Comparison of ENCODE assay signal across 11 cellular contexts in the genomic region with DNA sequence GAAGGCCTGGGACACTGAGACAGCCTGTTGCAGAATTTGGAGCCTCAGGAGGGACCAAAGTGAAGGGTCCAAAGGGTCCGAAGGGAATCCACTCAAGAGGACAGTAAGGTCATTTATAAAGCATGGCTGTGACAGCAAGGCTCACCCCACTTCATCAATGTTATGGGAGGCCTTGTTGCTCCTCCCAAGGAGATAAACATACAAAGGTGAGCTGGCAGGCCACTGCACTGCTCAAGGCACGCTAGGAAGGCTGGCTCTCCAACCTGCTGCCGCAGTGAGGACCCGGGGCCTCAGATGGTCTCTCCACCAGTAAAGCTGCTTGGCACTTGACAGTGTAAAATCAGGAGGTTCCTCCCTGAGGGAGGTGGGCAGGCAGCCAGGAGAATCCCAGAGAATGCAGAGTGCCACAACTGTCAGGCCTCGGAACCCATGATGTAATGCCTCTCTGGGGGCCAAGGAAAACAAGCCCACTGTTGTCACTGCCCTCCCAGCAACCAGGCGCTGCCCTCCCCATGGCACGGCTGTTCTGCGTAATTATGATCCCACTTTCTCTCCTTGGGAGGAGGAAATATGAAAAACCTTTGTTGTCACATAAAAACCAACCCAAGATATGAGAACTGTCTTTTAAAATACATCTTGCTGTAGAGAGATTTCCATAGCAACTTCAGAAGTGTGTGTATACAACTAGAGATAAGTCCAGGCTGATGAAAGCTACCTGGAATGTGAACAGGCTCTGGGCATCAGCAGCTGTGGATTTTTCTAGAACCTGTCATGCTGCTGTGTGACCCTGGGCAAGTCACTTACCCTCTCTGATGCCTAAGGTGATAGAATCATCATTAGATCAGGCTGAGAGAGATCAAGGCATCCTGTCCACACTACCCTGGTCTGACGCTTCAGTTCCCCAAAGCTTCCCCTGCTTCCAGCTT.
DNase-seq lines count a peak whose midpoint lies in the region; ATAC-seq and TF ChIP-seq lines count a peak whose summit lies in the region.
"Had no signal": no experiment of that assay in that cellular context is flagged by ENCODE, and none has a peak within 500 bp of the region (broad histone marks: within the 10 kb centered on the region; RNA-seq: fewer than 3 reads in every experiment).

No MANE protein-coding gene starts in this region.

- intact Hi-C loops in right cardiac atrium (cut with DNase I): loop anchor here in 2 of 4 donors (10.0 kb wide), 2 partner anchors 103 to 107 kb away; a partner anchor contains a TSS

- peak; percentile 81 to 92 for ATAC-seq in right cardiac atrium
- no peak for ATAC-seq in HG03045 (IDR thresholded peaks at IDR 0.05; ENCODE audit: unreplicated experiment)

- H3K9me3 ChIP-seq in right cardiac atrium (ENCODE audit: control insufficient read depth, low read length): no peaks in the 10 kb centered on the region

- H3K27ac ChIP-seq in right cardiac atrium (ENCODE audit: low read length): peak overlapping the region; percentile 3
- H3K27ac ChIP-seq in substantia nigra (ENCODE audit: low read depth, low read length, poor library complexity, severe bottlenecking): peak overlapping the region; percentile 52
- H3K27ac ChIP-seq: VCaP had no signal

- peaks cover 3% of the 10 kb centered on the region for H3K4me1 ChIP-seq in right cardiac atrium (ENCODE audit: control insufficient read depth, insufficient read depth, low read length)

- TF ChIP-seq CTCF in astrocyte of the spinal cord (IDR thresholded peaks at IDR 0.05; ENCODE audit: low read depth, low read length): no peak

- in situ Hi-C loops in astrocyte of the spinal cord (cut with HindIII; ENCODE audit: low sequenced_read_pairs): no loop called here

- H3K27me3 ChIP-seq in right cardiac atrium (ENCODE audit: control insufficient read depth, insufficient read depth): no peaks in the 10 kb centered on the region

- DNase-seq in NCI-H1694 treated with DMSO at 0.1 percent for 48 hours (lab: John Stamatoyannopoulos, UW): peak; percentile 92
- peak; percentile 47 for DNase-seq in astrocyte of the spinal cord (ENCODE audit: low read depth, low spot score)
- peak; percentile 84 to 89 (median 85) for DNase-seq in right cardiac atrium
- peak in 40 of 49 donors; percentile 22 to 85 (median 62) for DNase-seq in substantia nigra (lab: John Stamatoyannopoulos, UW)
- no peak for DNase-seq in NCI-H2081 treated with DMSO at 0.1 percent for 48 hours (lab: John Stamatoyannopoulos, UW)
- no peak for DNase-seq in LoVo (ENCODE audit: low spot score)
- DNase-seq: activated naive CD8-positive, alpha-beta T cell treated with anti-CD3 and anti-CD28 coated beads, Interleukin-2, amount 10 ng/mL, durations not matched to agents 7 days and 5 days; retina; stimulated activated naive CD4-positive, alpha-beta T cell had no signal

- 39% methylated on average over 9 of the region's 9 CpGs for WGBS in right cardiac atrium

- H3K4me3 ChIP-seq in astrocyte of the spinal cord (ENCODE audit: low read depth, low read length) (no peak overlapping the region), right cardiac atrium (ENCODE audit: low read length) (no peak overlapping the region)

Comparison
In these comparisons a context has a peak if more than half of its experiments do, and no peak if none do; other contexts are left out.
1. DNase-seq: peak in NCI-H1694 treated with DMSO at 0.1 percent for 48 hours (single experiment), astrocyte of the spinal cord (single experiment), right cardiac atrium (3 of 3) and substantia nigra (40 of 49); none in NCI-H2081 treated with DMSO at 0.1 percent for 48 hours (single experiment) and LoVo (single experiment).